ENCODE assay signal across 7 cellular contexts in the genomic region with DNA sequence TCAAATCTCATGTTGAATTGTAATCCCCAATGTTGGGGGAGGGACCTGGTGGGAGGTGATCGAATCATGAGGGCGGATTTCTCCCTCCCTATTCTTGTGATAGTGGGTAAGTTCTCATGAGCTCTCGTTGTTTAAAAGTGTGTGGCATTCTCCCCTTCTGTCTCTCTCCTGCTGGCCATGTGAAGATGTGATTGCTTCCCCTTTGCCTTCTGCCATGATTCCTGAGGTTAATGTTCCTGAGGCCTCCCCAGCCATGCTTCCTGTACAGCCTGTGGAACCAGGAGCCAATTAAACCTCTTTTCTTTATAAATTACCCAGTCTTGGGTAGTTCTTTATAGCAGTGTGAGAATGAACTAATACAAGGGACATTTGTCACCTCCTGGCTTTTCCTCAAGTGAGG. TPM values are rescaled to one million over a fixed set of nuclear protein-coding genes. Genes with fewer than 3 reads are reported as not detected.
DNase-seq lines count a peak whose midpoint lies in the region; TF ChIP-seq lines count a peak whose summit lies in the region.
"Not testable (repeated sequence)": the region's sequence is repeated elsewhere in the genome, so short reads cannot be mapped to it uniquely, and the experiment has no call there.

No MANE protein-coding gene starts in this region.

- not testable (repeated sequence) for H3K9me3 ChIP-seq in HEK293 (ENCODE audit: control insufficient read depth, insufficient read depth, low read depth, low read length); ascending aorta; tibial artery; vagina
- H3K9me3 ChIP-seq in esophagus muscularis mucosa (peaks cover 0 to 11% (median 5%) of the 10 kb centered on the region in 4 donors), left ventricle myocardium inferior (replicated peaks) (peaks cover 22% of the 10 kb centered on the region), subcutaneous abdominal adipose tissue (ENCODE audit: control insufficient read depth in 5 of 5, low read length in 5 of 5) (peaks cover 5 to 28% (median 24%) of the 10 kb centered on the region in 5 donors)

- WGBS in esophagus muscularis mucosa = 94% methylated on average over 3 of the region's 3 CpGs

- not testable (repeated sequence) for TF ChIP-seq EP300 in esophagus muscularis mucosa (IDR thresholded peaks at IDR 0.05)

- peaks cover 0 to 14% of the 10 kb centered on the region in 2 experiments; a peak in 2 of 3 replicates for H3K36me3 ChIP-seq in HEK293 (ENCODE audit: control insufficient read depth in 2 of 2, insufficient read depth in 1 of 2, low read length in 2 of 2)
- H3K36me3 ChIP-seq in ascending aorta = peaks cover 19 to 23% of the 10 kb centered on the region in 2 donors
- peaks cover 5 to 24% (median 21%) of the 10 kb centered on the region in 4 donors for H3K36me3 ChIP-seq in esophagus muscularis mucosa
- H3K36me3 ChIP-seq in left ventricle myocardium inferior = peaks cover 21% of the 10 kb centered on the region
- peaks cover 0 to 32% (median 28%) of the 10 kb centered on the region in 5 donors for H3K36me3 ChIP-seq in subcutaneous abdominal adipose tissue (ENCODE audit: control insufficient read depth in 5 of 5, insufficient read depth in 5 of 5, low read length in 5 of 5)
- peaks cover 9 to 28% (median 21%) of the 10 kb centered on the region in 3 donors for H3K36me3 ChIP-seq in tibial artery
- peaks cover 0 to 20% of the 10 kb centered on the region in 2 donors for H3K36me3 ChIP-seq in vagina

- CTCF ChIA-PET in HEK293 (lab: Yijun Ruan, JAX) = not testable (repeated sequence)

- not testable (repeated sequence) for H3K9ac ChIP-seq in subcutaneous abdominal adipose tissue (ENCODE audit: low read length in 5 of 5)

- not testable (repeated sequence) for H3K27ac ChIP-seq in HEK293 (ENCODE audit: extremely low read depth, low read depth, low read length)
- H3K27ac ChIP-seq in ascending aorta (peak overlapping the region; percentile 80 to 86), esophagus muscularis mucosa (replicated peaks in 1 of 4) (peak overlapping the region; percentile 68 to 77 (median 73)), left ventricle myocardium inferior (replicated peaks) (peak overlapping the region; percentile 68), subcutaneous abdominal adipose tissue (ENCODE audit: low read depth, low read length) (peak overlapping the region; percentile 46), tibial artery (peak overlapping the region; percentile 81 to 84), vagina (peak overlapping the region; percentile 72)

- not testable (repeated sequence) for TF ChIP-seq CTCF in HEK293 (tag by site-specific recombination; IDR thresholded peaks at IDR 0.05); ascending aorta (IDR thresholded peaks at IDR 0.05); esophagus muscularis mucosa (IDR thresholded peaks at IDR 0.05); left ventricle myocardium inferior (IDR thresholded peaks at IDR 0.05; ENCODE audit: borderline replicate concordance); tibial artery (IDR thresholded peaks at IDR 0.05); vagina (IDR thresholded peaks at IDR 0.05)

- H3K4me3 ChIP-seq in HEK293 (ENCODE audit: low read depth, low read length); ascending aorta; esophagus muscularis mucosa; left ventricle myocardium inferior; subcutaneous abdominal adipose tissue (ENCODE audit: low read depth in 1 of 5, low read length in 5 of 5); tibial artery; vagina: not testable (repeated sequence)

- intact Hi-C loops in ascending aorta (cut with DNase I); esophagus muscularis mucosa (cut with DNase I); left ventricle myocardium inferior (cut with micrococcal nuclease); tibial artery (cut with DNase I; ENCODE audit: low total_unique reads); vagina (cut with DNase I): not testable (repeated sequence)

- POLR2A ChIA-PET in HEK293 (lab: Yijun Ruan, JAX) = interaction anchor here (0.6 kb wide), 1 partner anchor 54 kb away, joined by 3 read pairs; a partner anchor contains a TSS

- DNase-seq in ascending aorta (ENCODE audit: low spot score in 2 of 2); esophagus muscularis mucosa (ENCODE audit: extremely low spot score); left ventricle myocardium inferior; tibial artery; vagina (ENCODE audit: extremely low spot score in 2 of 2): not testable (repeated sequence)

- TF ChIP-seq POLR2A in esophagus muscularis mucosa (IDR thresholded peaks at IDR 0.05; ENCODE audit: low read depth); vagina (IDR thresholded peaks at IDR 0.05): not testable (repeated sequence)

- H3K4me1 ChIP-seq in HEK293 (ENCODE audit: control insufficient read depth, insufficient read depth, low read length) = not testable (repeated sequence)
- H3K4me1 ChIP-seq in ascending aorta = peaks cover 7 to 13% of the 10 kb centered on the region in 2 donors
- peaks cover 15 to 39% (median 32%) of the 10 kb centered on the region in 4 donors for H3K4me1 ChIP-seq in esophagus muscularis mucosa
- H3K4me1 ChIP-seq in left ventricle myocardium inferior = peaks cover 19% of the 10 kb centered on the region
- H3K4me1 ChIP-seq in subcutaneous abdominal adipose tissue (ENCODE audit: control insufficient read depth in 5 of 5, insufficient read depth in 5 of 5, low read length in 5 of 5) = peaks cover 4 to 14% (median 11%) of the 10 kb centered on the region in 5 donors
- H3K4me1 ChIP-seq in tibial artery = peaks cover 0 to 33% (median 14%) of the 10 kb centered on the region in 4 donors
- peaks cover 13% of the 10 kb centered on the region for H3K4me1 ChIP-seq in vagina

- not testable (repeated sequence) for H3K27me3 ChIP-seq in ascending aorta; esophagus muscularis mucosa; left ventricle myocardium inferior (ENCODE audit: low read depth); subcutaneous abdominal adipose tissue (ENCODE audit: control insufficient read depth in 5 of 5, insufficient read depth in 4 of 5, low read length in 5 of 5); tibial artery; vagina

TF ChIP-seq in HEK293, 187 proteins besides CTCF, POLR2A, EP300 and RAD21:
- TF ChIP-seq SETDB1 (IDR thresholded peaks at IDR 0.05; ENCODE audit: insufficient read length, low read length) = peak; percentile 29

RNA-seq across cellular contexts. Expression of a gene that starts 53.8 kb away (rescaled TPM):
- total RNA-seq in ascending aorta (39.4 TPM), esophagus muscularis mucosa (100 to 1,000 TPM; 130 to 237 (median 200) TPM), left ventricle myocardium inferior (89.7 TPM), vagina (111 TPM)
